ENCODE assay signal across 1 cellular context in the genomic region with DNA sequence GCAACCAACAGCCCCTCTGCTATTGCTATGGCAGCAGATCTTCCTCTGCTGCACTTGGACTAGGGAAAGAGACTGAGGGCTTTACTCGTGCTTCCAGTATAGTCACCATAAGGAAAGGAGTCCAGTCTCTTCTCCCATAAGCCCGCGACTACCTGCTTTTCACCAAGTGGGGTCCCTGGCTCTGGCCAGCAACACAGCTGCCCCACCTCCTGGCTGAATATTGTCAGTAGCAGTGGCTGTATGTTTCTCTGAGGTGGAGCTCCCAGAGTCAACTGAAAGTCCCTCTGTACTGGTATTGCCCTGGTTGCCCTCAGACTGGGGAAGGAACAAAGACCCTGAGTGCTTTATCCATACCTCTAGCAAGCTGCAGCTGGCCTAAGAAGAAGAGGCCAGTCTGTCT.
TF ChIP-seq lines count a peak whose summit lies in the region.

No MANE protein-coding gene starts in this region.

TF ChIP-seq in H1, 55 proteins besides CTCF, POLR2A, EP300 and RAD21 (continued from another document):
- no peak for TF ChIP-seq RFX5 (IDR thresholded peaks at IDR 0.05; ENCODE audit: borderline replicate concordance, low read depth, low read length)
- no peak for TF ChIP-seq KDM4A (IDR thresholded peaks at IDR 0.05; ENCODE audit: low read depth, low read length, severe bottlenecking)
- no peak for TF ChIP-seq SP2 (IDR thresholded peaks at IDR 0.05; ENCODE audit: low read length)
- TF ChIP-seq KDM5A (IDR thresholded peaks at IDR 0.05; ENCODE audit: low read length) = no peak
- TF ChIP-seq GABPA (IDR thresholded peaks at IDR 0.05; ENCODE audit: borderline replicate concordance, insufficient read depth, low read length) = no peak
- no peak for TF ChIP-seq FOSL1 (IDR thresholded peaks at IDR 0.05; ENCODE audit: insufficient read depth, low read depth, low read length)
- TF ChIP-seq JUND (IDR thresholded peaks at IDR 0.05; ENCODE audit: low read length) = no peak
- no peak for TF ChIP-seq ZNF274 (IDR thresholded peaks at IDR 0.05; ENCODE audit: borderline replicate concordance, extremely low read depth, low read length)
